Comparison of ENCODE assay signal across 22 cellular contexts in genomic region chr6:75374913-75375530, GRCh38.
DNase-seq lines count a peak whose midpoint lies in the region; ATAC-seq and TF ChIP-seq lines count a peak whose summit lies in the region.
"Had no signal": no experiment of that assay in that cellular context is flagged by ENCODE, and none has a peak within 500 bp of the region (broad histone marks: within the 10 kb centered on the region; RNA-seq: fewer than 3 reads in every experiment).

No MANE protein-coding gene starts in this region.

- H4K91ac ChIP-seq in IMR-90 (ENCODE audit: insufficient read depth, low read depth, low read length): no peak overlapping the region; the same call in 1 of the 2 replicates

- H3K36me3 ChIP-seq in IMR-90 (ENCODE audit: control insufficient read depth, insufficient read depth, low read length): no peaks in the 10 kb centered on the region
- H3K36me3 ChIP-seq: spleen, stomach, transverse colon had no signal

- WGBS in IMR-90 (ENCODE audit: extremely low coverage in 2 of 2, insufficient read length in 1 of 2), 2 experiments: no CpG with 5 or more reads among the region's 6 CpGs

- no peak overlapping the region for H2BK5ac ChIP-seq in IMR-90 (ENCODE audit: low read depth, low read length, poor library complexity, severe bottlenecking)

- no TSS peak for BruUV-seq in IMR-90 (replicated peaks; lab: Mats Ljungman, UMichigan)

- TF ChIP-seq RAD21 in IMR-90 (IDR thresholded peaks at IDR 0.05; ENCODE audit: low read length): no peak

- H3K4me1 Mint-ChIP-seq in stimulated activated effector memory CD8-positive, alpha-beta T cell treated with anti-CD3 and anti-CD28 coated beads, Interleukin-12 subunit alpha, Interleukin-12 subunit beta, amount 100 ng/mL, for 72 hours: no peaks in the 10 kb centered on the region
- H3K4me1 Mint-ChIP-seq in activated T-helper 17 cell treated with anti-CD3 and anti-CD28 coated beads, Interleukin-2, amount 50 U/mL, for 72 hours: no peaks in the 10 kb centered on the region
- H3K4me1 Mint-ChIP-seq: activated CD4-positive, alpha-beta T cell treated with anti-CD3 and anti-CD28 coated beads, Interleukin-2, amount 10 ng/mL, durations not matched to agents 24 days and 14 days; T-cell had no signal

- no peaks in the 10 kb centered on the region for H4K20me1 ChIP-seq in IMR-90 (ENCODE audit: insufficient read depth, low read length)

- H3K27ac Mint-ChIP-seq in stimulated activated effector memory CD8-positive, alpha-beta T cell treated with anti-CD3 and anti-CD28 coated beads, Interleukin-12 subunit alpha, Interleukin-12 subunit beta, amount 100 ng/mL, for 72 hours: no peak overlapping the region
- no peak overlapping the region for H3K27ac Mint-ChIP-seq in activated T-helper 17 cell treated with anti-CD3 and anti-CD28 coated beads, Interleukin-2, amount 50 U/mL, for 72 hours
- H3K27ac Mint-ChIP-seq: activated CD4-positive, alpha-beta T cell treated with anti-CD3 and anti-CD28 coated beads, Interleukin-2, amount 10 ng/mL, durations not matched to agents 24 days and 14 days; T-cell had no signal

- H2BK15ac ChIP-seq in IMR-90 (ENCODE audit: low read depth, low read length): no peak overlapping the region

- peaks cover 5% of the 10 kb centered on the region; the same call in 1 of the 2 replicates for H3K9me1 ChIP-seq in IMR-90 (ENCODE audit: insufficient read depth, low read length)

- H3K18ac ChIP-seq in IMR-90 (ENCODE audit: low read depth, low read length): no peak overlapping the region

- ATAC-seq in IMR-90 (ENCODE audit: low read depth) (no peak), HG02870 (IDR thresholded peaks at IDR 0.05; ENCODE audit: unreplicated experiment) (no peak), HG02885 (IDR thresholded peaks at IDR 0.05; ENCODE audit: poor library complexity, unreplicated experiment) (no peak)
- ATAC-seq in stimulated activated effector memory CD8-positive, alpha-beta T cell treated with anti-CD3 and anti-CD28 coated beads, Interleukin-12 subunit alpha, Interleukin-12 subunit beta, amount 100 ng/mL, for 72 hours: peak; percentile 28
- ATAC-seq in activated T-helper 17 cell treated with anti-CD3 and anti-CD28 coated beads, Interleukin-2, amount 50 U/mL, for 72 hours (replicated peaks): no peak
- ATAC-seq: T-cell had no signal

- no peak overlapping the region for H3K27ac ChIP-seq in IMR-90 (ENCODE audit: insufficient read depth, low read length)
- H3K27ac ChIP-seq: spleen, stomach, transverse colon had no signal

- H4K8ac ChIP-seq in IMR-90 (ENCODE audit: low read depth in 2 of 2, low read length in 2 of 2): no peak overlapping the region

- H3K4me2 ChIP-seq in IMR-90 (ENCODE audit: low read depth, low read length): no peak overlapping the region

- no peaks in the 10 kb centered on the region for H3K9me3 ChIP-seq in IMR-90 (ENCODE audit: control insufficient read depth, insufficient read depth, low read length)
- H3K9me3 ChIP-seq: spleen, stomach, transverse colon had no signal

- H3K4me3 ChIP-seq in IMR-90 (ENCODE audit: insufficient read depth, low read depth, low read length): no peak overlapping the region
- no peak overlapping the region for H3K4me3 ChIP-seq in fibroblast of pulmonary artery (replicated peaks; ENCODE audit: low read depth, low read length)
- H3K4me3 ChIP-seq: spleen, stomach, transverse colon had no signal

- H3K27me3 Mint-ChIP-seq in activated T-helper 17 cell treated with anti-CD3 and anti-CD28 coated beads, Interleukin-2, amount 50 U/mL, for 72 hours: peaks cover 13% of the 10 kb centered on the region

- POLR2A ChIA-PET in IMR-90 (lab: Charles Lee; ENCODE audit: unreplicated experiment): no interaction called here

- no peak overlapping the region for H3K23ac ChIP-seq in IMR-90 (ENCODE audit: low read depth, low read length)

- CTCF ChIA-PET in IMR-90 (lab: Yijun Ruan, JAX): interaction anchor here (0.6 kb wide), 1 partner anchor 1707 kb away, joined by 4 read pairs; no protein-coding TSS in a partner anchor

- in situ Hi-C loops in IMR-90 (cut with MboI; ENCODE audit: low sequenced_read_pairs): no loop called here

- H3K9ac ChIP-seq in IMR-90 (ENCODE audit: low read depth, low read length): no peak overlapping the region

- dilution Hi-C loops in IMR-90 (cut with HindIII; ENCODE audit: low sequenced_read_pairs, unreplicated experiment): no loop called here

- peaks cover under 1% of the 10 kb centered on the region; the same call in 1 of the 2 replicates for H3K27me3 ChIP-seq in IMR-90 (ENCODE audit: control insufficient read depth, insufficient read depth, low read length)
- H3K27me3 ChIP-seq: spleen, stomach, transverse colon had no signal

- H3K56ac ChIP-seq in IMR-90 (ENCODE audit: extremely low read depth, insufficient read depth, low read length): no peak overlapping the region

- H2AK5ac ChIP-seq in IMR-90 (ENCODE audit: low read depth, low read length): 0 out of 2 replicates have a peak overlapping the region, but pooled peaks have one; percentile 3

- H3K79me1 ChIP-seq in IMR-90 (ENCODE audit: low read depth in 1 of 2, low read length in 2 of 2): no peaks in the 10 kb centered on the region

- intact Hi-C loops in IMR-90 (cut with micrococcal nuclease): no loop called here

- TF ChIP-seq POLR2A in IMR-90 (IDR thresholded peaks at IDR 0.05; ENCODE audit: low read depth, low read length): no peak

- H3K9me3 Mint-ChIP-seq in stimulated activated effector memory CD8-positive, alpha-beta T cell treated with anti-CD3 and anti-CD28 coated beads, Interleukin-12 subunit alpha, Interleukin-12 subunit beta, amount 100 ng/mL, for 72 hours: no peaks in the 10 kb centered on the region
- H3K9me3 Mint-ChIP-seq in activated T-helper 17 cell treated with anti-CD3 and anti-CD28 coated beads, Interleukin-2, amount 50 U/mL, for 72 hours: no peaks in the 10 kb centered on the region
- H3K9me3 Mint-ChIP-seq: activated CD4-positive, alpha-beta T cell treated with anti-CD3 and anti-CD28 coated beads, Interleukin-2, amount 10 ng/mL, durations not matched to agents 24 days and 14 days had no signal

- no peak overlapping the region; the same call in 1 of the 2 replicates for H4K5ac ChIP-seq in IMR-90 (ENCODE audit: low read depth, low read length)

- H3K36me3 Mint-ChIP-seq in stimulated activated effector memory CD8-positive, alpha-beta T cell treated with anti-CD3 and anti-CD28 coated beads, Interleukin-12 subunit alpha, Interleukin-12 subunit beta, amount 100 ng/mL, for 72 hours: no peaks in the 10 kb centered on the region
- H3K36me3 Mint-ChIP-seq in activated T-helper 17 cell treated with anti-CD3 and anti-CD28 coated beads, Interleukin-2, amount 50 U/mL, for 72 hours (ENCODE audit: low read depth): no peaks in the 10 kb centered on the region
- H3K36me3 Mint-ChIP-seq: T-cell had no signal

- 0 out of 2 replicates have a peak, but pooled peaks cover 4% of the 10 kb centered on the region for H3K4me1 ChIP-seq in IMR-90 (ENCODE audit: control insufficient read depth, insufficient read depth, low read length)
- H3K4me1 ChIP-seq: spleen had no signal

- H2BK120ac ChIP-seq in IMR-90 (ENCODE audit: low read depth, low read length): no peak overlapping the region

- no peak overlapping the region for H3K4ac ChIP-seq in IMR-90 (ENCODE audit: low read depth, low read length)

- no peak for TF ChIP-seq CTCF in IMR-90 (conservative IDR thresholded peaks at IDR 0.05; ENCODE audit: low read depth, low read length)
- no peak for TF ChIP-seq CTCF in fibroblast of pulmonary artery (IDR thresholded peaks at IDR 0.05; ENCODE audit: low read length, missing control alignments)

- peak overlapping the region; percentile 31 for H2BK20ac ChIP-seq in IMR-90 (ENCODE audit: low read depth, low read length)

- 0 out of 2 replicates have a peak overlapping the region, but pooled peaks have one; percentile 30 for H3K14ac ChIP-seq in IMR-90 (replicated peaks; ENCODE audit: low read depth, low read length)

- H2AFZ ChIP-seq in IMR-90 (replicated peaks; ENCODE audit: low read length, poor library complexity): no peak overlapping the region

- no peak for DNase-seq in IMR-90
- DNase-seq in fibroblast of pulmonary artery (ENCODE audit: low read depth): peak; percentile 33
- peak; percentile 20 for DNase-seq in iPS-NIHi7 (ENCODE audit: extremely low spot score)
- DNase-seq in stimulated activated effector memory CD8-positive, alpha-beta T cell treated with anti-CD3 and anti-CD28 coated beads, Interleukin-12 subunit alpha, Interleukin-12 subunit beta, amount 100 ng/mL, for 72 hours (ENCODE audit: low spot score in 2 of 2): no peak
- DNase-seq: activated CD4-positive, alpha-beta T cell treated with anti-CD3 and anti-CD28 coated beads, Interleukin-2, amount 10 ng/mL, durations not matched to agents 24 days and 14 days; activated effector memory CD4-positive, alpha-beta T cell treated with Interleukin-2 at 50 U/mL for 16 hours; KG1; midbrain; MV-4-11; NCI-H187 treated with DMSO at 0.1 percent for 48 hours; NCI-H226; NCI-H82; OCI-M1; SIG-M5; spleen; stimulated activated CD4-positive, alpha-beta T cell treated with anti-CD3 and anti-CD28 coated beads, Interleukin-4, amount 100 ng/mL, for 24 hours; stomach; T-cell; transverse colon had no signal

- no peak overlapping the region for H2AK9ac ChIP-seq in IMR-90 (replicated peaks; ENCODE audit: low read depth, low read length, poor library complexity)

- H3K4me3 Mint-ChIP-seq in stimulated activated effector memory CD8-positive, alpha-beta T cell treated with anti-CD3 and anti-CD28 coated beads, Interleukin-12 subunit alpha, Interleukin-12 subunit beta, amount 100 ng/mL, for 72 hours: no peak overlapping the region
- no peak overlapping the region for H3K4me3 Mint-ChIP-seq in activated T-helper 17 cell treated with anti-CD3 and anti-CD28 coated beads, Interleukin-2, amount 50 U/mL, for 72 hours
- H3K4me3 Mint-ChIP-seq: activated CD4-positive, alpha-beta T cell treated with anti-CD3 and anti-CD28 coated beads, Interleukin-2, amount 10 ng/mL, durations not matched to agents 24 days and 14 days; T-cell had no signal

TF ChIP-seq in IMR-90, 13 proteins besides CTCF, POLR2A, EP300 and RAD21:
- TF ChIP-seq CEBPB (IDR thresholded peaks at IDR 0.05; ENCODE audit: low read depth, low read length): no peak
- no peak for TF ChIP-seq BHLHE40 (IDR thresholded peaks at IDR 0.05; ENCODE audit: low read depth, low read length)
- TF ChIP-seq MXI1 (IDR thresholded peaks at IDR 0.05; ENCODE audit: borderline replicate concordance, low read depth, low read length): no peak
- TF ChIP-seq USF2 (IDR thresholded peaks at IDR 0.05; ENCODE audit: low read depth, low read length): no peak
- no peak for TF ChIP-seq RFX5 (IDR thresholded peaks at IDR 0.05; ENCODE audit: low read depth, low read length)

Comparison
In these comparisons a context has a peak if more than half of its experiments do, and no peak if none do; other contexts are left out.
1. DNase-seq: peak in fibroblast of pulmonary artery (single experiment) and iPS-NIHi7 (single experiment); none in IMR-90 (single experiment) and stimulated activated effector memory CD8-positive, alpha-beta T cell treated with anti-CD3 and anti-CD28 coated beads, Interleukin-12 subunit alpha, Interleukin-12 subunit beta, amount 100 ng/mL, for 72 hours (0 of 2).